ENCODE assay signal across 8 cellular contexts in the genomic region with DNA sequence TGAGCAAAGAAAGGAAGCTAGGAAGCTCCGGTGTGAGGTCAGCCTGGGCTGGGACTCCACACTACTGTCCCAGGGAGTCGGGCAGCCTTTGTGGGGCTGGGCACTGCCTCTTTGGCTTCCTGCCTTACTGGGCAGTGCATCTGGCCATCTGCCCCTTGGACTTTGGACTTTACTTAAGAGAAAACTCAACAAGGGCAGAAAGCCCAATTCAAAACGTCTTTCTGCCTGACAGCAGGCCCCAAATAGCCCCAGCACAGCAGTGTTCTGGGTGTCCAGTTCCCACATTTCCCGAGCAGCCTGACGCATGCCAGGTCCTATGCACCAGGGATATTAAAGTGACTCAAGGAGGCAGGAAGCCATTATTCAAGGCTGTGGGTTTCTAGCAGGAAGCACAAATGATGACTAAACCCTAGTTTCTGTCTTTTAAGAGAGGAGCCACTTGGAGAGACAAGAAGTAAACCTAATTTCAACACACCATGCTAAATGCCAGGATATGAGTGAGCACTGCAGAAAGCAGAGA. TPM values are rescaled to one million over a fixed set of nuclear protein-coding genes. Genes with fewer than 3 reads are reported as not detected.
DNase-seq lines count a peak whose midpoint lies in the region; ATAC-seq lines count a peak whose summit lies in the region.

No MANE protein-coding gene starts in this region.

- no peak for DNase-seq in activated T-cell treated with anti-CD3 and anti-CD28 coated beads, Interleukin-2, amount 50 U/mL, for 24 hours
- DNase-seq in activated T-cell treated with anti-CD3 and anti-CD28 coated beads for 4 hours (no peak), SK-MEL-5 (ENCODE audit: low read depth, low spot score) (peak; percentile 8), myocyte (ENCODE audit: low read depth) (peak; percentile 84), germinal center (ENCODE audit: low spot score) (no peak)

- peaks cover 25% of the 10 kb centered on the region for H3K36me3 Mint-ChIP-seq in activated T-cell treated with anti-CD3 and anti-CD28 coated beads, Interleukin-2, amount 50 U/mL, for 24 hours (ENCODE audit: low read depth)

- no peak overlapping the region for H3K4me3 ChIP-seq in esophagus (ENCODE audit: low read depth in 1 of 2, low read length in 2 of 2)

- peaks cover 22% of the 10 kb centered on the region for H3K4me1 Mint-ChIP-seq in activated T-cell treated with anti-CD3 and anti-CD28 coated beads, Interleukin-2, amount 50 U/mL, for 24 hours (ENCODE audit: low read depth)

- ATAC-seq in GM21381 (IDR thresholded peaks at IDR 0.05; ENCODE audit: unreplicated experiment) (no peak), GM19397 (IDR thresholded peaks at IDR 0.05; ENCODE audit: unreplicated experiment) (no peak)

- H3K27me3 ChIP-seq in esophagus (ENCODE audit: control insufficient read depth in 1 of 2, insufficient read depth in 2 of 2, low read length in 2 of 2): no peaks in the 10 kb centered on the region

- H3K27me3 Mint-ChIP-seq in activated T-cell treated with anti-CD3 and anti-CD28 coated beads, Interleukin-2, amount 50 U/mL, for 24 hours: no peaks in the 10 kb centered on the region

- peak overlapping the region; percentile 34 to 48 for H3K27ac ChIP-seq in esophagus (ENCODE audit: low read depth in 2 of 2, low read length in 1 of 2)

- no peaks in the 10 kb centered on the region for H3K9me3 Mint-ChIP-seq in activated T-cell treated with anti-CD3 and anti-CD28 coated beads, Interleukin-2, amount 50 U/mL, for 24 hours

- no peaks in the 10 kb centered on the region for H3K9me3 ChIP-seq in esophagus (ENCODE audit: control insufficient read depth in 2 of 2, insufficient read depth in 1 of 2, low read depth in 1 of 2, low read length in 1 of 2)

- peak overlapping the region; percentile 64 for H3K27ac Mint-ChIP-seq in activated T-cell treated with anti-CD3 and anti-CD28 coated beads, Interleukin-2, amount 50 U/mL, for 24 hours

- no peaks in the 10 kb centered on the region for H3K4me1 ChIP-seq in esophagus (ENCODE audit: control insufficient read depth in 2 of 2, insufficient read depth in 2 of 2, low read length in 1 of 2)

- WGBS in esophagus, 2 donors: 35 to 46% methylated on average over 5 of the region's 5 CpGs

- no peak overlapping the region for H3K4me3 Mint-ChIP-seq in activated T-cell treated with anti-CD3 and anti-CD28 coated beads, Interleukin-2, amount 50 U/mL, for 24 hours

- in situ Hi-C loops in SK-MEL-5 (cut with HindIII; ENCODE audit: low pct_unique_long_range_greater_than_20kb, low sequenced_read_pairs): no loop called here

- peaks cover 0 to 7% of the 10 kb centered on the region in 2 donors for H3K36me3 ChIP-seq in esophagus (ENCODE audit: control insufficient read depth in 2 of 2, insufficient read depth in 2 of 2, low read length in 1 of 2)

RNA-seq across cellular contexts. Expression of a gene that starts 37.9 kb away (rescaled TPM):
- total RNA-seq in SK-MEL-5 (2014; rRNA removed; shearing (Covaris generic)): 23.7 and 25.8 TPM in 2 replicates
- 18.3 TPM in 2 replicates for polyA plus RNA-seq in SK-MEL-5 (2015; cell fraction: cytosol; rRNA removed)
- polyA plus RNA-seq in SK-MEL-5 (2015; cell fraction: nucleus; rRNA removed): 36.3 and 40.8 TPM in 2 replicates
- 1 to 10 TPM; 6.0 to 6.7 TPM for polyA plus RNA-seq in esophagus
- total RNA-seq in myocyte: 44.5 and 51.9 TPM in 2 replicates
- 12.7 TPM for polyA plus RNA-seq in myocyte (2012)

Comparison
In these comparisons a context has a peak if more than half of its experiments do, and no peak if none do; other contexts are left out.
1. DNase-seq: peak in SK-MEL-5 (single experiment) and myocyte (single experiment); none in activated T-cell treated with anti-CD3 and anti-CD28 coated beads, Interleukin-2, amount 50 U/mL, for 24 hours (single experiment), activated T-cell treated with anti-CD3 and anti-CD28 coated beads for 4 hours (single experiment) and germinal center (single experiment).